ENCODE assay signal across 10 cellular contexts in the genomic region with DNA sequence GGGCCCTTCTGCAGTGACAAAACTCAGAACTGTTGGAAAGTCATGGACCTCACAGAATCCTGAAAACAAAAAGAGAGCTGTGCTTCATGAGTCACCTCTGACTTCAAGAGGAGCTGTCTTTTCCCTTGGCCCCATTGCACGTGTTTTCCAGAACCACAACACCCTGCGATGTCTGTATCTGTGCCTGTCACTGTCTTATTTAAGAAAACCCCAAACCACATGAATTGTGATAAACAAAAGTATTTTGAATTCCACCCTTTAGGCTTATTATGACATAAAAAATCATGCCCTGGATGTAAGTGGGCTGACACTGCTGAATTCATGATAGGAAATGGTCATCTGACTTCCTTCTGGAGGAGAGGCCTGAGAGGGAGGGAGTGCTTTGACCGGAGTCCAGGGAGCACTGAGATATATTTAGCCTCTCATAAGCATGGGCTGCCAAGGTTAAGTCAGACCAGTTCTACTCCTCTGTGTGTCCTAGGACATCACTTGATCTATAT.
DNase-seq lines count a peak whose midpoint lies in the region; ATAC-seq and TF ChIP-seq lines count a peak whose summit lies in the region.
"Had no signal": no experiment of that assay in that cellular context is flagged by ENCODE, and none has a peak within 500 bp of the region (broad histone marks: within the 10 kb centered on the region; RNA-seq: fewer than 3 reads in every experiment).

No MANE protein-coding gene starts in this region.

- no peaks in the 10 kb centered on the region for H3K27me3 Mint-ChIP-seq in activated CD8-positive, alpha-beta T cell treated with anti-CD3 and anti-CD28 coated beads, Interleukin-2, amount 10 ng/mL, durations not matched to agents 7 days and 5 days (ENCODE audit: low read depth)

- ATAC-seq in activated CD8-positive, alpha-beta T cell treated with anti-CD3 and anti-CD28 coated beads, Interleukin-2, amount 10 ng/mL, durations not matched to agents 7 days and 5 days, result peak; percentile 66
- ATAC-seq in HG03432 (IDR thresholded peaks at IDR 0.05; ENCODE audit: unreplicated experiment) (no peak), GM21723 (IDR thresholded peaks at IDR 0.05; ENCODE audit: unreplicated experiment) (no peak)

- H3K4me3 Mint-ChIP-seq in activated CD8-positive, alpha-beta T cell treated with anti-CD3 and anti-CD28 coated beads, Interleukin-2, amount 10 ng/mL, durations not matched to agents 7 days and 5 days, result no peak overlapping the region

- H3K9me3 Mint-ChIP-seq in activated CD8-positive, alpha-beta T cell treated with anti-CD3 and anti-CD28 coated beads, Interleukin-2, amount 10 ng/mL, durations not matched to agents 7 days and 5 days (ENCODE audit: insufficient read depth), result no peaks in the 10 kb centered on the region

- peak overlapping the region in 7 of 8 donors; percentile 12 to 69 (median 53) for H3K27ac ChIP-seq in spleen
- H3K27ac ChIP-seq: dorsolateral prefrontal cortex, SJCRH30 had no signal

- H3K36me3 ChIP-seq in spleen, result no peaks in the 10 kb centered on the region
- H3K36me3 ChIP-seq: SJCRH30 had no signal

- intact Hi-C loops in spleen (cut with DNase I; ENCODE audit: low total_unique reads), result no loop called here

- DNase-seq in COLO829 (ENCODE audit: low spot score) (peak; percentile 93), fibroblast of mammary gland (ENCODE audit: low read depth) (peak; percentile 42), spleen (no peak), GM20000 (ENCODE audit: low spot score) (no peak), glomerular visceral epithelial cell (ENCODE audit: extremely low spot score) (no peak)
- peak; percentile 52 for DNase-seq in activated CD8-positive, alpha-beta T cell treated with anti-CD3 and anti-CD28 coated beads, Interleukin-2, amount 10 ng/mL, durations not matched to agents 7 days and 5 days
- DNase-seq: dorsolateral prefrontal cortex, SJCRH30 had no signal

- CTCF ChIA-PET in activated CD8-positive, alpha-beta T cell treated with anti-CD3 and anti-CD28 coated beads, Interleukin-2, amount 10 ng/mL, durations not matched to agents 7 days and 5 days (lab: Charles Lee), result interaction anchor here (0.6 to 3.1 kb wide), 7 partner anchors 21 to 620 kb away, joined by 3 to 12 read pairs (median 3); no protein-coding TSS in a partner anchor

- H3K4me3 ChIP-seq in fibroblast of mammary gland (ENCODE audit: control insufficient read depth, low read depth, low read length) (no peak overlapping the region), spleen (no peak overlapping the region)
- H3K4me3 ChIP-seq: dorsolateral prefrontal cortex, SJCRH30 had no signal

- POLR2A ChIA-PET in activated CD8-positive, alpha-beta T cell treated with anti-CD3 and anti-CD28 coated beads, Interleukin-2, amount 10 ng/mL, durations not matched to agents 7 days and 5 days (lab: Charles Lee), result interaction anchor here (0.6 to 1.4 kb wide), 7 partner anchors 28 to 296 kb away, joined by 3 to 6 read pairs (median 3); no protein-coding TSS in a partner anchor

- H3K4me1 ChIP-seq in spleen, result peaks cover 9 to 36% (median 27%) of the 10 kb centered on the region in 6 donors
- H3K4me1 ChIP-seq: SJCRH30 had no signal

- peaks cover 42% of the 10 kb centered on the region for H3K4me1 Mint-ChIP-seq in activated CD8-positive, alpha-beta T cell treated with anti-CD3 and anti-CD28 coated beads, Interleukin-2, amount 10 ng/mL, durations not matched to agents 7 days and 5 days (ENCODE audit: low read depth)

- H3K27me3 ChIP-seq in spleen (replicated peaks in 1 of 7), result no peaks in the 10 kb centered on the region
- H3K27me3 ChIP-seq: SJCRH30 had no signal

- no peaks in the 10 kb centered on the region for H3K9me3 ChIP-seq in spleen
- H3K9me3 ChIP-seq: SJCRH30 had no signal

- TF ChIP-seq POLR2A in spleen (IDR thresholded peaks at IDR 0.05), result no peak

- WGBS in spleen, 5 donors, result 19 to 32% (median 23%) methylated on average over 3 of the region's 3 CpGs

- peaks cover 6% of the 10 kb centered on the region for H3K36me3 Mint-ChIP-seq in activated CD8-positive, alpha-beta T cell treated with anti-CD3 and anti-CD28 coated beads, Interleukin-2, amount 10 ng/mL, durations not matched to agents 7 days and 5 days (ENCODE audit: low read depth)

- no peak overlapping the region for H3K27ac Mint-ChIP-seq in activated CD8-positive, alpha-beta T cell treated with anti-CD3 and anti-CD28 coated beads, Interleukin-2, amount 10 ng/mL, durations not matched to agents 7 days and 5 days

- TF ChIP-seq CTCF in fibroblast of mammary gland (conservative IDR thresholded peaks at IDR 0.05; ENCODE audit: control insufficient read depth, insufficient read depth, low read depth, low read length) (no peak), spleen (IDR thresholded peaks at IDR 0.05 in 8 of 11, conservative IDR thresholded peaks at IDR 0.05 in 3 of 11) (no peak), GM20000 (IDR thresholded peaks at IDR 0.05; ENCODE audit: extremely low read depth, missing control alignments) (no peak)

Comparison
In these comparisons a context has a peak if more than half of its experiments do, and no peak if none do; other contexts are left out.
1. DNase-seq: peak in COLO829 (single experiment), activated CD8-positive, alpha-beta T cell treated with anti-CD3 and anti-CD28 coated beads, Interleukin-2, amount 10 ng/mL, durations not matched to agents 7 days and 5 days (single experiment) and fibroblast of mammary gland (single experiment); none in spleen (single experiment), GM20000 (single experiment) and glomerular visceral epithelial cell (single experiment).